In the genomic region with DNA sequence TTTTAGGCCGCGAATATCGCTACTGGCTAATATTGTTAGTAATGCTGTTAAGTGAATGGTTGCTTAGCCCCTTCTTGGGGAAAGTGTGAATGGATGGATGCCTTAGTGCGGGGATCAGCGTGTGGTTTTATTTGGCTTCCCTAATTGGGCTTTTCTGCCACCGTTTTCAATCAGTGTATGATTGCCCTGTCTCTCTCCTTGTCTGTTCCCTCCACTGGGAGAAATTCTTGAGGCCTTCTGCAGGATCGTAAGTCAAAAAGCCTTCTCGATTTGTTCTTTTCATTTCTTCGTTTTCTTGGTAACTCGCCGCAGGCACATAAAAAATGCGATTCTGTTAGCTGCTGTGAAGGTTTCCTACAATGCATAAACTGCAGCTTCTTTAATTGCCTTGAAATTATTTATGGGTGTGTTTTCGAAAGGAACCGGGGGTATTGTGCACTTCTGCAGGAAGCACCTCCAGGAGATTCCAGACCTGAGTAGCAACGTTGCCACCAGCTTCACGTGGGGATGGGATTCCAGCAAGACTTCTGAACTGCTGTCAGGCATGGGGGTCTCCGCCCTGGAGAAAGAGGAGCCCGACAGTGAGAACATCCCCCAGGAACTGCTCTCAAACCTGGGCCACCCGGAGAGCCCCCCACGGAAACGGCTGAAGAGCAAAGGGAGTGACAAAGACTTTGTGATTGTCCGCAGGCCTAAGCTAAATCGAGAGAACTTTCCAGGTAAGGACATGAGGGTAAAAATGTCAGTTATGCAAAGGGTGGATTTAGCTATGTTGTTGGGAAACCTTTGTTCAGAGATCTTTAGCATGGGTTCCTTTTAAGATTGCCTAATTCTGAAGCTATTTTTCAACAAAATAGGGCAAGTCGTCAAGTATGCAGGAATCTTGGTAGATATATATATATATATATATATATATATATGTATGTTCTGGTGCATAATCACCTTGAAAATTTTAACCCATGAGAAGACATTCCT, we compare ENCODE assay signal across 8 cellular contexts. TPM values are rescaled to one million over a fixed set of nuclear protein-coding genes. Genes with fewer than 3 reads are reported as not detected.
DNase-seq lines count a peak whose midpoint lies in the region; ATAC-seq, FAIRE-seq and TF ChIP-seq lines count a peak whose summit lies in the region.

No MANE protein-coding gene starts in this region.

- H3K4me2 ChIP-seq in K562 (ENCODE audit: insufficient read depth, low read length) = peak overlapping the region; percentile 98

- under 1% methylated on average over 24 of the region's 24 CpGs for WGBS in K562 (ENCODE audit: insufficient coverage, low coverage, missing lambda C conversion rate)

- peaks cover 95% of the 10 kb centered on the region for H3K79me2 ChIP-seq in K562 (ENCODE audit: control insufficient read depth, insufficient read depth, low read length)

- peaks cover 26 to 34% of the 10 kb centered on the region in 2 donors for H3K36me3 Mint-ChIP-seq in CD14-positive monocyte

- H3K9ac ChIP-seq in K562 (ENCODE audit: insufficient read depth in 1 of 2, low read depth in 2 of 2, low read length in 2 of 2) = peak overlapping the region; percentile 88 to 96

- TF ChIP-seq RAD21 in K562 (CRISPR knock-in tag; conservative IDR thresholded peaks at IDR 0.05 in 1 of 2, IDR thresholded peaks at IDR 0.05 in 1 of 2) = no peak

- peak; percentile 0 for ATAC-seq in GM19025 (IDR thresholded peaks at IDR 0.05; ENCODE audit: low read depth, unreplicated experiment)
- peak; percentile 10 for ATAC-seq in K562

- TSS peak; percentile 67 for BruUV-seq in K562 (replicated peaks; lab: Mats Ljungman, UMichigan)

- intact Hi-C loops in CD14-positive monocyte (cut with micrococcal nuclease) = loop anchor here (5.0 kb wide), 2 partner anchors 90 to 1235 kb away; partner anchors contain the start of genes NADK2 (in 2 of the 2), BRIX1 (in 1 of the 2) and RAD1 (in 1 of the 2)
- intact Hi-C loops in K562 (cut with micrococcal nuclease) = loop anchor here (1.0 kb wide), 1 partner anchor 73 kb away; no protein-coding TSS in a partner anchor

- no peaks in the 10 kb centered on the region for H3K9me3 ChIP-seq in K562 (replicated peaks; ENCODE audit: control insufficient read depth, insufficient read depth, low read depth, low read length)

- no peak for TF ChIP-seq POLR2A in K562 (conservative IDR thresholded peaks at IDR 0.05)

- H3K4me1 ChIP-seq in K562 (replicated peaks in 1 of 2; ENCODE audit: control insufficient read depth in 2 of 2, insufficient read depth in 2 of 2, low read length in 2 of 2) = peaks cover 6 to 16% of the 10 kb centered on the region in 2 experiments

- no peaks in the 10 kb centered on the region for H4K20me1 ChIP-seq in K562 (replicated peaks; ENCODE audit: control insufficient read depth, insufficient read depth, low read length)

- CTCF ChIA-PET in K562 (lab: Yijun Ruan, JAX; ENCODE audit: low intra/inter-chr PET ratio) = interaction anchor here (0.7 kb wide), 1 partner anchor 65 kb away, joined by 3 read pairs; no protein-coding TSS in a partner anchor

- no peaks in the 10 kb centered on the region for H3K27me3 Mint-ChIP-seq in CD14-positive monocyte (ENCODE audit: low read depth in 3 of 3)

- H3K4me3 Mint-ChIP-seq in CD14-positive monocyte = peak overlapping the region; percentile 93 to 96

- H3K27me3 ChIP-seq in K562 (ENCODE audit: control insufficient read depth in 2 of 2, insufficient read depth in 2 of 2, low read length in 2 of 2) (no peaks in the 10 kb centered on the region), kidney epithelial cell (ENCODE audit: control insufficient read depth, insufficient read depth, low read length) (no peaks in the 10 kb centered on the region)

- H3K9me1 ChIP-seq in K562 (ENCODE audit: control insufficient read depth, insufficient read depth, low read length) = no peaks in the 10 kb centered on the region

- FAIRE-seq in K562 (lab: Jason Lieb, UNC) = no peak

- in situ Hi-C loops in K562 (cut with MboI) = no loop called here

- peak overlapping the region in 6 of 7 donors; percentile 69 to 93 (median 82) for H3K27ac Mint-ChIP-seq in CD14-positive monocyte

- DNase-seq in CD14-positive monocyte (ENCODE audit: low spot score) (no peak), MV-4-11 (lab: John Stamatoyannopoulos, UW) (peak; percentile 10), K562 (ENCODE audit: extremely low read depth in 1 of 4, low spot score in 3 of 4) (peak in 3 of 4 experiments; percentile 27 to 33 (median 30)), kidney epithelial cell (ENCODE audit: low read depth) (no peak), superior temporal gyrus (ENCODE audit: extremely low spot score) (peak; percentile 58)
- no peak for DNase-seq in NK-92 treated with Interleukin-12 subunit alpha and Interleukin-12 subunit beta, amount 100 ng/mL, for 24 hours (lab: John Stamatoyannopoulos, UW)
- DNase-seq in effector CD8-positive, alpha-beta T cell (lab: John Stamatoyannopoulos, UW) = no peak

- H3K36me3 ChIP-seq in K562 (ENCODE audit: control insufficient read depth, insufficient read depth, low read length) = peaks cover 50% of the 10 kb centered on the region
- no peaks in the 10 kb centered on the region for H3K36me3 ChIP-seq in kidney epithelial cell (ENCODE audit: control insufficient read depth, insufficient read depth, low read length)

- H2AFZ ChIP-seq in K562 (ENCODE audit: low read depth, low read length) = peak overlapping the region; percentile 93

- POLR2A ChIA-PET in K562 (lab: Yijun Ruan, JAX) = interaction anchor here (0.6 to 2.0 kb wide), 11 partner anchors 11 to 264 kb away, joined by 3 to 9 read pairs (median 3); partner anchors contain the start of gene NADK2

- H3K4me3 ChIP-seq in K562 (peak overlapping the region; percentile 66), kidney epithelial cell (ENCODE audit: low read depth, low read length) (peak overlapping the region; percentile 89)

- peaks cover 42% of the 10 kb centered on the region for H3K4me1 Mint-ChIP-seq in CD14-positive monocyte

- no peak for TF ChIP-seq EP300 in K562 (IDR thresholded peaks at IDR 0.05; ENCODE audit: low read length)

- no peaks in the 10 kb centered on the region for H3K9me3 Mint-ChIP-seq in CD14-positive monocyte

- TF ChIP-seq CTCF in CD14-positive monocyte (IDR thresholded peaks at IDR 0.05) (no peak), K562 (IDR thresholded peaks at IDR 0.05 in 2 of 3, conservative IDR thresholded peaks at IDR 0.05 in 1 of 3; ENCODE audit: insufficient read depth in 2 of 3, low read depth in 1 of 3, low read length in 3 of 3) (no peak), kidney epithelial cell (IDR thresholded peaks at IDR 0.05; ENCODE audit: insufficient read depth, low read length, poor library complexity, severe bottlenecking) (no peak)

- H3K27ac ChIP-seq in K562 (ENCODE audit: extremely low read depth, low read depth, low read length) = peak overlapping the region; percentile 61

TF ChIP-seq in K562, 482 proteins besides CTCF, POLR2A, EP300 and RAD21 (continues in another document):
- TF ChIP-seq SMAD4 (CRISPR knock-in tag; conservative IDR thresholded peaks at IDR 0.05) = no peak
- TF ChIP-seq MAFK (IDR thresholded peaks at IDR 0.05; ENCODE audit: low read length) = no peak
- TF ChIP-seq CBX5 (IDR thresholded peaks at IDR 0.05; ENCODE audit: borderline replicate concordance, low read depth) = no peak
- TF ChIP-seq GATAD2A (IDR thresholded peaks at IDR 0.05) = no peak
- no peak for TF ChIP-seq PTRF (tag; IDR thresholded peaks at IDR 0.05)
- no peak; the same call in 1 of the 2 replicates for TF ChIP-seq ZNF830 (CRISPR knock-in tag; IDR thresholded peaks at IDR 0.05)
- TF ChIP-seq ILK (tag; IDR thresholded peaks at IDR 0.05; ENCODE audit: borderline replicate concordance, low read depth) = no peak

RNA-seq across cellular contexts. Expression of gene SKP2, which starts 0.7 kb away (rescaled TPM):
- polyA plus RNA-seq in CD14-positive monocyte (10 to 100 TPM; 15.5 to 18.0 TPM), K562 (2011; rRNA removed) (81.4 and 84.4 TPM in 2 replicates), K562 (2014; fragmentation: Illumina TruSeq; extraction: Trizol) (62.3 and 85.4 TPM in 2 replicates), K562 (2014; fragmentation: Nextera tagmentation; extraction: Ambion mirVana) (10 to 100 TPM; 30.0 to 48.3 TPM), K562 (2014; rRNA removed) (54.1 and 60.6 TPM in 2 replicates)
- total RNA-seq in K562 (2011; cell fraction: chromatin; rRNA removed; ENCODE audit: low replicate concordance) = 28.4 and 31.8 TPM in 2 replicates
- 24.7 and 27.8 TPM in 2 replicates for total RNA-seq in K562 (2011; cell fraction: nucleolus; rRNA removed)
- 25.7 and 27.4 TPM in 2 replicates for total RNA-seq in K562 (2011; cell fraction: nucleoplasm; rRNA removed)
- total RNA-seq in K562 (2014; rRNA removed) (48.4 and 65.3 TPM in 2 replicates), K562 (2014; rRNA removed; fragmentation: Illumina TruSeq; extraction: Trizol) (77.3 and 80.8 TPM in 2 replicates), K562 (2015; rRNA removed; fragmentation: Illumina TruSeq; extraction: Trizol) (91.4 and 97.5 TPM in 2 replicates), K562 (2021) (88.6 and 103 TPM in 2 replicates), kidney epithelial cell (9.9 and 11.2 TPM in 2 replicates)
- 56.2 and 87.8 TPM in 2 replicates for polyA plus RNA-seq in K562 (2011; cell fraction: cytosol; rRNA removed)
- polyA plus RNA-seq in K562 (2011; cell fraction: nucleus; rRNA removed) = 56.6 and 58.2 TPM in 2 replicates
- polyA plus RNA-seq in K562 (2012) = 36.2 and 50.9 TPM in 2 replicates
- 97.0 and 97.2 TPM in 2 replicates for polyA minus RNA-seq in K562 (2011; rRNA and poly(A)+ RNA removed)
- polyA minus RNA-seq in K562 (2011; cell fraction: cytosol; rRNA and poly(A)+ RNA removed) = 64.3 and 65.9 TPM in 2 replicates
- 31.9 and 65.2 TPM in 2 replicates for polyA minus RNA-seq in K562 (2011; cell fraction: nucleus; rRNA and poly(A)+ RNA removed)

RNA-seq across cellular contexts. Expression of gene LMBRD2, which starts 0.9 kb away (rescaled TPM):
- 1 to 10 TPM; 2.1 to 6.4 TPM for polyA plus RNA-seq in CD14-positive monocyte
- total RNA-seq in K562 (2011; cell fraction: chromatin; rRNA removed; ENCODE audit: low replicate concordance) = 10.5 and 36.3 TPM in 2 replicates
- 7.8 and 10.5 TPM in 2 replicates for total RNA-seq in K562 (2011; cell fraction: nucleolus; rRNA removed)
- total RNA-seq in K562 (2011; cell fraction: nucleoplasm; rRNA removed) = 14.8 and 27.5 TPM in 2 replicates
- total RNA-seq in K562 (2014; rRNA removed) = 10.9 and 24.2 TPM in 2 replicates
- 13.4 and 18.0 TPM in 2 replicates for total RNA-seq in K562 (2014; rRNA removed; fragmentation: Illumina TruSeq; extraction: Trizol)
- total RNA-seq in K562 (2015; rRNA removed; fragmentation: Illumina TruSeq; extraction: Trizol) = 10.5 and 11.8 TPM in 2 replicates
- total RNA-seq in K562 (2021) = 9.7 and 10.1 TPM in 2 replicates
- polyA plus RNA-seq in K562 (2011; rRNA removed) = 11.7 and 13.3 TPM in 2 replicates
- polyA plus RNA-seq in K562 (2011; cell fraction: cytosol; rRNA removed) = 1.9 and 4.1 TPM in 2 replicates
- polyA plus RNA-seq in K562 (2011; cell fraction: nucleus; rRNA removed) = 12.0 and 17.9 TPM in 2 replicates
- 6.1 and 9.3 TPM in 2 replicates for polyA plus RNA-seq in K562 (2012)
- 6.6 and 10.3 TPM in 2 replicates for polyA plus RNA-seq in K562 (2014; fragmentation: Illumina TruSeq; extraction: Trizol)
- 1 to 10 TPM; 2.1 to 3.3 TPM for polyA plus RNA-seq in K562 (2014; fragmentation: Nextera tagmentation; extraction: Ambion mirVana)
- 7.5 and 10.6 TPM in 2 replicates for polyA plus RNA-seq in K562 (2014; rRNA removed)
- polyA minus RNA-seq in K562 (2011; rRNA and poly(A)+ RNA removed) = 26.5 and 26.7 TPM in 2 replicates
- 9.6 and 16.6 TPM in 2 replicates for polyA minus RNA-seq in K562 (2011; cell fraction: cytosol; rRNA and poly(A)+ RNA removed)
- polyA minus RNA-seq in K562 (2011; cell fraction: nucleus; rRNA and poly(A)+ RNA removed) = 14.5 and 26.4 TPM in 2 replicates
- 6.7 and 7.8 TPM in 2 replicates for total RNA-seq in kidney epithelial cell

Comparison
In these comparisons a context has a peak if more than half of its experiments do, and no peak if none do; other contexts are left out.
1. DNase-seq: peak in MV-4-11 (single experiment), K562 (3 of 4) and superior temporal gyrus (single experiment); none in CD14-positive monocyte (single experiment), kidney epithelial cell (single experiment), NK-92 treated with Interleukin-12 subunit alpha and Interleukin-12 subunit beta, amount 100 ng/mL, for 24 hours (single experiment) and effector CD8-positive, alpha-beta T cell (single experiment).